In genomic region chr19:51693246-51693645, GRCh38 we compare ENCODE assay signal across 12 cellular contexts. TPM values are rescaled to one million over a fixed set of nuclear protein-coding genes. Genes with fewer than 3 reads are reported as not detected.
DNase-seq lines count a peak whose midpoint lies in the region; ATAC-seq and TF ChIP-seq lines count a peak whose summit lies in the region.
"Had no signal": no experiment of that assay in that cellular context is flagged by ENCODE, and none has a peak within 500 bp of the region (broad histone marks: within the 10 kb centered on the region; RNA-seq: fewer than 3 reads in every experiment).

Gene SPACA6 (plus strand): TSS chr19:51693330. CDS start chr19:51693527, 197 bp downstream.

- POLR2A ChIA-PET in activated CD8-positive, alpha-beta T cell treated with anti-CD3 and anti-CD28 coated beads, Interleukin-2, amount 10 ng/mL, durations not matched to agents 7 days and 5 days (lab: Charles Lee), result interaction anchor here (0.7 kb wide), 1 partner anchor 11 kb away, joined by 3 read pairs; no protein-coding TSS in a partner anchor
- POLR2A ChIA-PET in activated CD8-positive, alpha-beta T cell treated with anti-CD3 and anti-CD28 coated beads for 36 hours (lab: Charles Lee), result no interaction called here

- peaks cover 0 to 29% of the 10 kb centered on the region in 2 donors for H3K36me3 ChIP-seq in vagina

- TF ChIP-seq POLR2A in vagina (IDR thresholded peaks at IDR 0.05), result no peak

- peaks cover 12% of the 10 kb centered on the region for H3K27me3 Mint-ChIP-seq in activated CD8-positive, alpha-beta T cell treated with anti-CD3 and anti-CD28 coated beads, Interleukin-2, amount 10 ng/mL, durations not matched to agents 7 days and 5 days (ENCODE audit: low read depth)
- H3K27me3 Mint-ChIP-seq in activated CD8-positive, alpha-beta T cell treated with anti-CD3 and anti-CD28 coated beads for 36 hours, result peaks cover 5% of the 10 kb centered on the region
- peaks cover 3% of the 10 kb centered on the region for H3K27me3 Mint-ChIP-seq in nephron progenitor cell (ENCODE audit: low read depth, poor library complexity)
- H3K27me3 Mint-ChIP-seq in activated naive CD4-positive, alpha-beta T cell treated with anti-CD3 and anti-CD28 coated beads for 36 hours (ENCODE audit: low read depth), result no peaks in the 10 kb centered on the region
- H3K27me3 Mint-ChIP-seq: activated naive CD4-positive, alpha-beta T cell treated with anti-CD3 and anti-CD28 coated beads, Interleukin-2, amount 50 U/mL, for 24 hours had no signal

- no peaks in the 10 kb centered on the region for H3K36me3 Mint-ChIP-seq in activated CD8-positive, alpha-beta T cell treated with anti-CD3 and anti-CD28 coated beads, Interleukin-2, amount 10 ng/mL, durations not matched to agents 7 days and 5 days (ENCODE audit: low read depth)
- no peaks in the 10 kb centered on the region for H3K36me3 Mint-ChIP-seq in activated CD8-positive, alpha-beta T cell treated with anti-CD3 and anti-CD28 coated beads for 36 hours (ENCODE audit: low read depth)
- peaks cover 55% of the 10 kb centered on the region for H3K36me3 Mint-ChIP-seq in nephron progenitor cell (ENCODE audit: low read depth)
- peaks cover 3% of the 10 kb centered on the region for H3K36me3 Mint-ChIP-seq in activated naive CD4-positive, alpha-beta T cell treated with anti-CD3 and anti-CD28 coated beads for 36 hours (ENCODE audit: low read depth)

- DNase-seq in activated CD8-positive, alpha-beta T cell treated with anti-CD3 and anti-CD28 coated beads, Interleukin-2, amount 10 ng/mL, durations not matched to agents 7 days and 5 days, result no peak
- DNase-seq in activated CD8-positive, alpha-beta T cell treated with anti-CD3 and anti-CD28 coated beads for 36 hours, result no peak
- no peak for DNase-seq in epithelial cell of prostate (ENCODE audit: low read depth, low spot score)
- DNase-seq in nephron progenitor cell, result no peak
- peak in 1 of 2 donors; percentile 83 for DNase-seq in vagina (ENCODE audit: extremely low spot score in 2 of 2)
- no peak for DNase-seq in anterior cingulate cortex (lab: John Stamatoyannopoulos, UW)
- DNase-seq in NCI-H1694 treated with DMSO at 0.1 percent for 48 hours (lab: John Stamatoyannopoulos, UW), result no peak
- no peak for DNase-seq in activated naive CD4-positive, alpha-beta T cell treated with anti-CD3 and anti-CD28 coated beads for 36 hours
- DNase-seq: ACHN; NCI-H1105; stimulated activated CD4-positive, alpha-beta T cell treated with anti-CD3 and anti-CD28 coated beads, Interleukin-4, amount 100 ng/mL, for 4 hours had no signal

- H3K4me1 ChIP-seq in vagina, result peaks cover 38% of the 10 kb centered on the region

- H3K27ac ChIP-seq in epithelial cell of prostate, result peak within 1 kb of the TSS; percentile 83
- H3K27ac ChIP-seq in vagina, result peak within 1 kb of the TSS; percentile 97

- no peaks in the 10 kb centered on the region for H3K27me3 ChIP-seq in vagina

- CTCF ChIA-PET in activated CD8-positive, alpha-beta T cell treated with anti-CD3 and anti-CD28 coated beads, Interleukin-2, amount 10 ng/mL, durations not matched to agents 7 days and 5 days (lab: Charles Lee), result no interaction called here
- CTCF ChIA-PET in activated CD8-positive, alpha-beta T cell treated with anti-CD3 and anti-CD28 coated beads for 36 hours (lab: Charles Lee), result no interaction called here
- CTCF ChIA-PET in activated naive CD4-positive, alpha-beta T cell treated with anti-CD3 and anti-CD28 coated beads for 36 hours (lab: Charles Lee), result no interaction called here

- H3K9me3 Mint-ChIP-seq in activated CD8-positive, alpha-beta T cell treated with anti-CD3 and anti-CD28 coated beads, Interleukin-2, amount 10 ng/mL, durations not matched to agents 7 days and 5 days (ENCODE audit: insufficient read depth), result no peaks in the 10 kb centered on the region
- H3K9me3 Mint-ChIP-seq in activated CD8-positive, alpha-beta T cell treated with anti-CD3 and anti-CD28 coated beads for 36 hours, result no peaks in the 10 kb centered on the region
- H3K9me3 Mint-ChIP-seq in nephron progenitor cell, result no peaks in the 10 kb centered on the region
- H3K9me3 Mint-ChIP-seq in activated naive CD4-positive, alpha-beta T cell treated with anti-CD3 and anti-CD28 coated beads for 36 hours, result no peaks in the 10 kb centered on the region
- H3K9me3 Mint-ChIP-seq: activated naive CD4-positive, alpha-beta T cell treated with anti-CD3 and anti-CD28 coated beads, Interleukin-2, amount 50 U/mL, for 24 hours had no signal

- no peak within 1 kb of the TSS for H3K4me3 Mint-ChIP-seq in activated CD8-positive, alpha-beta T cell treated with anti-CD3 and anti-CD28 coated beads, Interleukin-2, amount 10 ng/mL, durations not matched to agents 7 days and 5 days
- no peak within 1 kb of the TSS for H3K4me3 Mint-ChIP-seq in activated CD8-positive, alpha-beta T cell treated with anti-CD3 and anti-CD28 coated beads for 36 hours
- peak within 1 kb of the TSS; percentile 86 for H3K4me3 Mint-ChIP-seq in nephron progenitor cell
- no peak within 1 kb of the TSS for H3K4me3 Mint-ChIP-seq in activated naive CD4-positive, alpha-beta T cell treated with anti-CD3 and anti-CD28 coated beads for 36 hours
- H3K4me3 Mint-ChIP-seq: activated naive CD4-positive, alpha-beta T cell treated with anti-CD3 and anti-CD28 coated beads, Interleukin-2, amount 50 U/mL, for 24 hours had no signal

- peaks cover 7% of the 10 kb centered on the region for H3K4me1 Mint-ChIP-seq in activated CD8-positive, alpha-beta T cell treated with anti-CD3 and anti-CD28 coated beads, Interleukin-2, amount 10 ng/mL, durations not matched to agents 7 days and 5 days (ENCODE audit: low read depth)
- peaks cover 15% of the 10 kb centered on the region for H3K4me1 Mint-ChIP-seq in activated CD8-positive, alpha-beta T cell treated with anti-CD3 and anti-CD28 coated beads for 36 hours (ENCODE audit: low read depth)
- H3K4me1 Mint-ChIP-seq in nephron progenitor cell, result peaks cover 47% of the 10 kb centered on the region
- peaks cover 11% of the 10 kb centered on the region for H3K4me1 Mint-ChIP-seq in activated naive CD4-positive, alpha-beta T cell treated with anti-CD3 and anti-CD28 coated beads for 36 hours (ENCODE audit: low read depth)

- no peaks in the 10 kb centered on the region for H3K9me3 ChIP-seq in vagina

- H3K27ac Mint-ChIP-seq in activated CD8-positive, alpha-beta T cell treated with anti-CD3 and anti-CD28 coated beads, Interleukin-2, amount 10 ng/mL, durations not matched to agents 7 days and 5 days, result peak within 1 kb of the TSS; percentile 5
- H3K27ac Mint-ChIP-seq in activated CD8-positive, alpha-beta T cell treated with anti-CD3 and anti-CD28 coated beads for 36 hours, result no peak within 1 kb of the TSS
- peak within 1 kb of the TSS; percentile 90 for H3K27ac Mint-ChIP-seq in nephron progenitor cell
- H3K27ac Mint-ChIP-seq in activated naive CD4-positive, alpha-beta T cell treated with anti-CD3 and anti-CD28 coated beads for 36 hours, result no peak within 1 kb of the TSS

- intact Hi-C loops in activated CD8-positive, alpha-beta T cell treated with anti-CD3 and anti-CD28 coated beads for 36 hours (cut with micrococcal nuclease), result no loop called here
- intact Hi-C loops in vagina (cut with DNase I), result loop anchor here (10.0 kb wide), 1 partner anchor 328 kb away; the partner anchor contains the start of genes CLDND2 and ETFB
- intact Hi-C loops in activated naive CD4-positive, alpha-beta T cell treated with anti-CD3 and anti-CD28 coated beads for 36 hours (cut with micrococcal nuclease), result no loop called here

- H3K4me3 ChIP-seq in vagina, result peak within 1 kb of the TSS; percentile 64 to 96

- TF ChIP-seq CTCF in activated CD8-positive, alpha-beta T cell treated with anti-CD3 and anti-CD28 coated beads for 36 hours (IDR thresholded peaks at IDR 0.05), result no peak
- TF ChIP-seq CTCF in nephron progenitor cell (IDR thresholded peaks at IDR 0.05) (no peak), vagina (IDR thresholded peaks at IDR 0.05) (no peak)

- ATAC-seq in activated CD8-positive, alpha-beta T cell treated with anti-CD3 and anti-CD28 coated beads, Interleukin-2, amount 10 ng/mL, durations not matched to agents 7 days and 5 days, result no peak
- no peak for ATAC-seq in activated CD8-positive, alpha-beta T cell treated with anti-CD3 and anti-CD28 coated beads for 36 hours

RNA-seq across cellular contexts. Expression of gene SPACA6, which starts in this region (rescaled TPM):
- 1 to 10 TPM; 1.2 to 2.2 TPM for total RNA-seq in activated CD8-positive, alpha-beta T cell treated with anti-CD3 and anti-CD28 coated beads, Interleukin-2, amount 10 ng/mL, durations not matched to agents 7 days and 5 days
- 1 to 10 TPM; 2.4 to 4.6 TPM for total RNA-seq in activated CD8-positive, alpha-beta T cell treated with anti-CD3 and anti-CD28 coated beads for 36 hours
- 53.0 TPM for total RNA-seq in vagina
- total RNA-seq in activated naive CD4-positive, alpha-beta T cell treated with anti-CD3 and anti-CD28 coated beads for 36 hours, result 1 to 10 TPM; 5.8 to 6.6 TPM

Comparison
In these comparisons a context has a peak if more than half of its experiments do, and no peak if none do; other contexts are left out.
1. H3K27ac Mint-ChIP-seq: peak in activated CD8-positive, alpha-beta T cell treated with anti-CD3 and anti-CD28 coated beads, Interleukin-2, amount 10 ng/mL, durations not matched to agents 7 days and 5 days (single experiment) and nephron progenitor cell (single experiment); none in activated CD8-positive, alpha-beta T cell treated with anti-CD3 and anti-CD28 coated beads for 36 hours (single experiment) and activated naive CD4-positive, alpha-beta T cell treated with anti-CD3 and anti-CD28 coated beads for 36 hours (single experiment).